8 cellular contexts compared by ENCODE assay signal in genomic region chr17:33809748-33810147, GRCh38.
"Had no signal": no experiment of that assay in that cellular context is flagged by ENCODE, and none has a peak within 500 bp of the region (broad histone marks: within the 10 kb centered on the region; RNA-seq: fewer than 3 reads in every experiment).

No MANE protein-coding gene starts in this region.

- FAIRE-seq: G401.6, GM12878, GM12891, GM12892, GM18507, GM19239 had no signal

- H3K4me3 ChIP-seq: GM12878 had no signal

- DNase-seq: GDM1, GF-D8 had no signal

- ATAC-seq: GM12878 had no signal
